ENCODE assay signal across 1 cellular context in genomic region chr10:71663311-71663710, GRCh38.
TF ChIP-seq lines count a peak whose summit lies in the region.

No MANE protein-coding gene starts in this region.

TF ChIP-seq in H1, 55 proteins besides CTCF, POLR2A, EP300 and RAD21 (continued from another document):
- TF ChIP-seq CHD7 (IDR thresholded peaks at IDR 0.05; ENCODE audit: insufficient replicate concordance, low read length), result no peak
- no peak for TF ChIP-seq CHD1 (IDR thresholded peaks at IDR 0.05; ENCODE audit: low read depth, low read length)
- no peak for TF ChIP-seq KDM4A (IDR thresholded peaks at IDR 0.05; ENCODE audit: low read depth, low read length, severe bottlenecking)
- TF ChIP-seq ATF3 (IDR thresholded peaks at IDR 0.05; ENCODE audit: insufficient read depth, low read depth, low read length), result no peak
TF ChIP-seq in H1: peak in this region for 0.
